In genomic region chr9:79656127-79656526, GRCh38 we compare ENCODE assay signal across 30 cellular contexts.
"Had no signal": no experiment of that assay in that cellular context is flagged by ENCODE, and none has a peak within 500 bp of the region (broad histone marks: within the 10 kb centered on the region; RNA-seq: fewer than 3 reads in every experiment).

No MANE protein-coding gene starts in this region.

- H3K4me1 Mint-ChIP-seq: activated CD4-positive, alpha-beta T cell treated with anti-CD3 and anti-CD28 coated beads, Interleukin-2, amount 10 ng/mL, durations not matched to agents 24 days and 14 days had no signal

- ATAC-seq: activated CD8-positive, alpha-beta T cell treated with anti-CD3 and anti-CD28 coated beads for 36 hours; activated T-cell treated with anti-CD3 and anti-CD28 coated beads, Interleukin-2, amount 50 U/mL, for 72 hours; activated T-helper 17 cell treated with anti-CD3 and anti-CD28 coated beads, Interleukin-2, amount 50 U/mL, for 72 hours had no signal

- H3K27ac Mint-ChIP-seq: activated CD4-positive, alpha-beta T cell treated with anti-CD3 and anti-CD28 coated beads, Interleukin-2, amount 10 ng/mL, durations not matched to agents 24 days and 14 days; activated CD8-positive, alpha-beta T cell treated with anti-CD3 and anti-CD28 coated beads for 36 hours; activated naive CD8-positive, alpha-beta T cell treated with anti-CD3 and anti-CD28 coated beads for 36 hours; activated T-cell treated with anti-CD3 and anti-CD28 coated beads, Interleukin-2, amount 50 U/mL, for 72 hours; activated T-helper 17 cell treated with anti-CD3 and anti-CD28 coated beads, Interleukin-2, amount 50 U/mL, for 72 hours; T-helper 1 cell treated with Interleukin-12 subunit alpha and Interleukin-12 subunit beta and Interleukin-4 antibody, amounts not matched to agents 30 μg/mL and 1 μg/mL, for 36 hours; T-helper 2 cell treated with Interferon-gamma antibody and Interleukin-4, amounts not matched to agents 5 μg/mL and 100 μg/mL, for 36 hours had no signal

- H3K4me3 Mint-ChIP-seq: activated CD4-positive, alpha-beta T cell treated with anti-CD3 and anti-CD28 coated beads, Interleukin-2, amount 10 ng/mL, durations not matched to agents 24 days and 14 days; activated CD8-positive, alpha-beta T cell treated with anti-CD3 and anti-CD28 coated beads for 36 hours; activated naive CD8-positive, alpha-beta T cell treated with anti-CD3 and anti-CD28 coated beads for 36 hours; activated T-cell treated with anti-CD3 and anti-CD28 coated beads, Interleukin-2, amount 50 U/mL, for 72 hours; activated T-helper 17 cell treated with anti-CD3 and anti-CD28 coated beads, Interleukin-2, amount 50 U/mL, for 72 hours; central memory CD8-positive, alpha-beta T cell; T-helper 1 cell treated with Interleukin-12 subunit alpha and Interleukin-12 subunit beta and Interleukin-4 antibody, amounts not matched to agents 30 μg/mL and 1 μg/mL, for 36 hours; T-helper 2 cell treated with Interferon-gamma antibody and Interleukin-4, amounts not matched to agents 5 μg/mL and 100 μg/mL, for 36 hours had no signal

- FAIRE-seq: TTC549 had no signal

- H3K27me3 Mint-ChIP-seq: activated CD4-positive, alpha-beta T cell treated with anti-CD3 and anti-CD28 coated beads, Interleukin-2, amount 10 ng/mL, durations not matched to agents 24 days and 14 days; activated CD8-positive, alpha-beta T cell treated with anti-CD3 and anti-CD28 coated beads for 36 hours; activated naive CD8-positive, alpha-beta T cell treated with anti-CD3 and anti-CD28 coated beads for 36 hours; activated T-helper 17 cell treated with anti-CD3 and anti-CD28 coated beads, Interleukin-2, amount 50 U/mL, for 72 hours; central memory CD8-positive, alpha-beta T cell had no signal

- H3K9me3 Mint-ChIP-seq: activated CD4-positive, alpha-beta T cell treated with anti-CD3 and anti-CD28 coated beads, Interleukin-2, amount 10 ng/mL, durations not matched to agents 24 days and 14 days; activated CD8-positive, alpha-beta T cell treated with anti-CD3 and anti-CD28 coated beads for 36 hours; activated naive CD8-positive, alpha-beta T cell treated with anti-CD3 and anti-CD28 coated beads for 36 hours; activated T-cell treated with anti-CD3 and anti-CD28 coated beads, Interleukin-2, amount 50 U/mL, for 72 hours; activated T-helper 17 cell treated with anti-CD3 and anti-CD28 coated beads, Interleukin-2, amount 50 U/mL, for 72 hours; central memory CD8-positive, alpha-beta T cell; T-helper 1 cell treated with Interleukin-12 subunit alpha and Interleukin-12 subunit beta and Interleukin-4 antibody, amounts not matched to agents 30 μg/mL and 1 μg/mL, for 36 hours; T-helper 2 cell treated with Interferon-gamma antibody and Interleukin-4, amounts not matched to agents 5 μg/mL and 100 μg/mL, for 36 hours had no signal

- DNase-seq: activated CD4-positive, alpha-beta T cell treated with anti-CD3 and anti-CD28 coated beads, Interleukin-2, amount 10 ng/mL, durations not matched to agents 24 days and 14 days; activated CD4-positive, alpha-beta T cell treated with anti-CD3 and anti-CD28 coated beads, Interleukin-2, amount 50 U/mL, for 4 hours; activated CD8-positive, alpha-beta T cell treated with anti-CD3 and anti-CD28 coated beads for 36 hours; activated effector memory CD4-positive, alpha-beta T cell treated with anti-CD3 and anti-CD28 coated beads, Interleukin-2, amount 50 U/mL, for 16 hours; activated naive CD4-positive, alpha-beta T cell; activated naive CD4-positive, alpha-beta T cell treated with anti-CD3 and anti-CD28 coated beads, Interleukin-2, amount 50 U/mL, for 16 hours; activated naive CD8-positive, alpha-beta T cell treated with anti-CD3 and anti-CD28 coated beads for 36 hours; activated T-cell treated with anti-CD3 and anti-CD28 coated beads, Interleukin-2, amount 50 U/mL, for 1 hour; activated T-cell treated with anti-CD3 and anti-CD28 coated beads, Interleukin-2, amount 50 U/mL, for 72 hours; amniotic stem cell; dermis blood vessel endothelial cell; NCI-H1092 treated with DMSO at 0.1 percent for 48 hours; NCI-H1436; NCI-H1694; NCI-H1930; NCI-H2081 treated with DMSO at 0.1 percent for 48 hours; NCI-H2171; NCI-H226; NCI-H446 treated with DMSO at 0.1 percent for 48 hours; NCI-H524; NK-92 treated with Interleukin-12 subunit alpha and Interleukin-12 subunit beta, amount 100 ng/mL, for 24 hours; PC-3; Peyer's patch; RPMI8226; SHP77 treated with DMSO at 0.1 percent for 48 hours had no signal
